9 cellular contexts compared by ENCODE assay signal in the genomic region with DNA sequence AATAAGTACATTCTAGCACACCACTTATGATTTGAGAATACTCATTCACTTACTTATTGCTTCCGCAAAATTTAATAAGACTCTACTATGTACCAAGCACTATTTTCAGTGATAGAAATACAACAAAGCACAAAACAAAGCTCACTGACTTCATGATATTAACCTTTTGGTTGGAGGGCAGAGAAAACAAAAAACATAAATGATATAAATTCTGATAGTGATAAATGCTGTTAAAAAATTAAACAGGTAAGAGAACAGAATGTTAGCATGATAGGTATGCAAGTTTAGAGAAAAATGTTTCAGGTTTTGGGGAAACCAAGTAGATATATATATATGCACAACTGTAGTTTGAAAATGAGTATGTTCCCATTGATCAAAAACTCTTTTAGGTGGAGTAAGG. TPM values are rescaled to one million over a fixed set of nuclear protein-coding genes. Genes with fewer than 3 reads are reported as not detected.
DNase-seq lines count a peak whose midpoint lies in the region; ATAC-seq and TF ChIP-seq lines count a peak whose summit lies in the region.
"Had no signal": no experiment of that assay in that cellular context is flagged by ENCODE, and none has a peak within 500 bp of the region (broad histone marks: within the 10 kb centered on the region; RNA-seq: fewer than 3 reads in every experiment).

No MANE protein-coding gene starts in this region.

- peaks cover 6% of the 10 kb centered on the region for H3K79me1 ChIP-seq in trophoblast cell (ENCODE audit: low read length)

- no peak overlapping the region for H2BK120ac ChIP-seq in trophoblast cell (ENCODE audit: insufficient read depth, low read length, poor library complexity)

- H3K4me3 ChIP-seq in heart left ventricle (peak overlapping the region in 8 of 12 donors; percentile 63 to 90 (median 78)), trophoblast cell (ENCODE audit: low read depth, low read length) (no peak overlapping the region)

- no peak overlapping the region for H3K23ac ChIP-seq in trophoblast cell (ENCODE audit: low read length)

- H3K9ac ChIP-seq in trophoblast cell (ENCODE audit: low read length) = no peak overlapping the region

- H4K8ac ChIP-seq in trophoblast cell (ENCODE audit: low read depth, low read length) = no peak overlapping the region

- H3K9me3 Mint-ChIP-seq in activated T-helper 1 cell treated with anti-CD3 and anti-CD28 coated beads, Interleukin-12 subunit alpha, Interleukin-12 subunit beta, Interleukin-2, Interleukin-4 antibody, amounts not matched to agents 30 ng/mL and 10 ng/mL and 1 ng/mL, durations not matched to agents 14 hours and 24 hours and 36 hours = no peaks in the 10 kb centered on the region
- H3K9me3 Mint-ChIP-seq in immature natural killer cell (no peaks in the 10 kb centered on the region), type B pancreatic cell (no peaks in the 10 kb centered on the region)

- H3K9me3 ChIP-seq in heart left ventricle (no peaks in the 10 kb centered on the region), trophoblast cell (ENCODE audit: insufficient read depth, low read depth, low read length) (no peaks in the 10 kb centered on the region)

- no peak overlapping the region for H3K4me2 ChIP-seq in trophoblast cell (ENCODE audit: low read length)

- H3K27ac ChIP-seq in heart left ventricle = no peak overlapping the region
- H3K27ac ChIP-seq in trophoblast cell (ENCODE audit: low read depth, low read length) = no peak overlapping the region

- H3K36me3 ChIP-seq in heart left ventricle (peaks cover 0 to 18% (median 11%) of the 10 kb centered on the region in 9 donors), trophoblast cell (ENCODE audit: control insufficient read depth in 1 of 2, insufficient read depth in 2 of 2, low read length in 2 of 2) (peaks cover 7 to 10% of the 10 kb centered on the region in 2 experiments)

- H4K91ac ChIP-seq in trophoblast cell (ENCODE audit: low read depth, low read length) = no peak overlapping the region

- TF ChIP-seq POLR2A in heart left ventricle (IDR thresholded peaks at IDR 0.05) = no peak

- no peak overlapping the region for H2BK12ac ChIP-seq in trophoblast cell (ENCODE audit: low read length)

- WGBS in heart left ventricle, 4 donors = 95 to 100% (median 98%) methylated on average over 1 of the region's 1 CpG
- WGBS in trophoblast cell (ENCODE audit: extremely low coverage, insufficient coverage, insufficient read length) = no CpG with 5 or more reads among the region's 1 CpG

- H3K79me2 ChIP-seq in trophoblast cell (ENCODE audit: control insufficient read depth, insufficient read depth, low read length, poor library complexity) = peaks cover 17% of the 10 kb centered on the region

- H4K12ac ChIP-seq in trophoblast cell (ENCODE audit: low read depth, low read length) = no peak overlapping the region

- H2AK5ac ChIP-seq in trophoblast cell (ENCODE audit: low read length) = no peak overlapping the region

- H3K27me3 ChIP-seq in heart left ventricle (no peaks in the 10 kb centered on the region), trophoblast cell (ENCODE audit: insufficient read depth, low read length) (no peaks in the 10 kb centered on the region)

- H3K14ac ChIP-seq in trophoblast cell (ENCODE audit: low read length) = no peak overlapping the region

- ATAC-seq in heart left ventricle (no peak), HG02938 (IDR thresholded peaks at IDR 0.05; ENCODE audit: unreplicated experiment) (no peak)

- H3K4me1 Mint-ChIP-seq in activated T-helper 1 cell treated with anti-CD3 and anti-CD28 coated beads, Interleukin-12 subunit alpha, Interleukin-12 subunit beta, Interleukin-2, Interleukin-4 antibody, amounts not matched to agents 30 ng/mL and 10 ng/mL and 1 ng/mL, durations not matched to agents 14 hours and 24 hours and 36 hours (ENCODE audit: low read depth) = peaks cover 54% of the 10 kb centered on the region
- peaks cover 60 to 81% of the 10 kb centered on the region in 2 donors for H3K4me1 Mint-ChIP-seq in immature natural killer cell
- H3K4me1 Mint-ChIP-seq in type B pancreatic cell (ENCODE audit: unreplicated experiment) = peaks cover 17% of the 10 kb centered on the region

- intact Hi-C loops in heart left ventricle (cut with DNase I) (loop anchor here in 3 of 10 donors (2.0 to 10.0 kb wide), 3 partner anchors 19 to 211 kb away; partner anchors contain the start of genes CTH (in 2 of the 3) and ANKRD13C (in 1 of the 3)), cardiac septum (cut with DNase I) (no loop called here)
- intact Hi-C loops in activated T-helper 1 cell treated with anti-CD3 and anti-CD28 coated beads, Interleukin-12 subunit alpha, Interleukin-12 subunit beta, Interleukin-2, Interleukin-4 antibody, amounts not matched to agents 30 ng/mL and 10 ng/mL and 1 ng/mL, durations not matched to agents 14 hours and 24 hours and 36 hours (cut with micrococcal nuclease) = no loop called here

- H3K4me1 ChIP-seq in heart left ventricle = peaks cover 0 to 49% (median 31%) of the 10 kb centered on the region in 12 donors
- no peaks in the 10 kb centered on the region for H3K4me1 ChIP-seq in trophoblast cell (ENCODE audit: control insufficient read depth in 1 of 2, insufficient read depth in 2 of 2, low read length in 2 of 2)

- DNase-seq in heart left ventricle (no peak), cardiac septum (ENCODE audit: low spot score) (no peak), immature natural killer cell (no peak), type B pancreatic cell (ENCODE audit: extremely low spot score, unreplicated experiment) (no peak), trophoblast cell (no peak), NCI-H1694 treated with DMSO at 0.1 percent for 48 hours (lab: John Stamatoyannopoulos, UW) (no peak)
- DNase-seq in activated T-helper 1 cell treated with anti-CD3 and anti-CD28 coated beads, Interleukin-12 subunit alpha, Interleukin-12 subunit beta, Interleukin-2, Interleukin-4 antibody, amounts not matched to agents 30 ng/mL and 10 ng/mL and 1 ng/mL, durations not matched to agents 14 hours and 24 hours and 36 hours (ENCODE audit: low spot score) = no peak
- DNase-seq: NCI-H774 had no signal

- no peak overlapping the region for H2AFZ ChIP-seq in trophoblast cell (ENCODE audit: insufficient read depth, low read length, poor library complexity)

- TF ChIP-seq CTCF in heart left ventricle (IDR thresholded peaks at IDR 0.05) = no peak
- no peak for TF ChIP-seq CTCF in type B pancreatic cell (conservative IDR thresholded peaks at IDR 0.05)

- peak overlapping the region; percentile 96 for H3K27ac Mint-ChIP-seq in activated T-helper 1 cell treated with anti-CD3 and anti-CD28 coated beads, Interleukin-12 subunit alpha, Interleukin-12 subunit beta, Interleukin-2, Interleukin-4 antibody, amounts not matched to agents 30 ng/mL and 10 ng/mL and 1 ng/mL, durations not matched to agents 14 hours and 24 hours and 36 hours
- peak overlapping the region; percentile 97 to 100 (median 100) for H3K27ac Mint-ChIP-seq in immature natural killer cell
- peak overlapping the region; percentile 100 for H3K27ac Mint-ChIP-seq in type B pancreatic cell

- no peak overlapping the region for H3K4ac ChIP-seq in trophoblast cell (ENCODE audit: low read depth, low read length)

- peaks cover 18% of the 10 kb centered on the region for H3K36me3 Mint-ChIP-seq in activated T-helper 1 cell treated with anti-CD3 and anti-CD28 coated beads, Interleukin-12 subunit alpha, Interleukin-12 subunit beta, Interleukin-2, Interleukin-4 antibody, amounts not matched to agents 30 ng/mL and 10 ng/mL and 1 ng/mL, durations not matched to agents 14 hours and 24 hours and 36 hours (ENCODE audit: low read depth)
- H3K36me3 Mint-ChIP-seq in immature natural killer cell (peaks cover 0 to 4% (median 0%) of the 10 kb centered on the region in 3 donors), type B pancreatic cell (no peaks in the 10 kb centered on the region)

- H3K18ac ChIP-seq in trophoblast cell (ENCODE audit: low read length) = no peak overlapping the region

- H2BK5ac ChIP-seq in trophoblast cell (ENCODE audit: low read depth, low read length, poor library complexity) = no peak overlapping the region

- H3K27me3 Mint-ChIP-seq in activated T-helper 1 cell treated with anti-CD3 and anti-CD28 coated beads, Interleukin-12 subunit alpha, Interleukin-12 subunit beta, Interleukin-2, Interleukin-4 antibody, amounts not matched to agents 30 ng/mL and 10 ng/mL and 1 ng/mL, durations not matched to agents 14 hours and 24 hours and 36 hours (ENCODE audit: insufficient read depth) = no peaks in the 10 kb centered on the region
- H3K27me3 Mint-ChIP-seq in immature natural killer cell (ENCODE audit: low read depth in 3 of 3) = peaks cover 5 to 13% (median 10%) of the 10 kb centered on the region in 3 donors
- H3K27me3 Mint-ChIP-seq in type B pancreatic cell = no peaks in the 10 kb centered on the region

- H3K4me3 Mint-ChIP-seq in activated T-helper 1 cell treated with anti-CD3 and anti-CD28 coated beads, Interleukin-12 subunit alpha, Interleukin-12 subunit beta, Interleukin-2, Interleukin-4 antibody, amounts not matched to agents 30 ng/mL and 10 ng/mL and 1 ng/mL, durations not matched to agents 14 hours and 24 hours and 36 hours = peak overlapping the region; percentile 100
- H3K4me3 Mint-ChIP-seq in immature natural killer cell (peak overlapping the region; percentile 96 to 99 (median 97)), type B pancreatic cell (peak overlapping the region; percentile 100)

RNA-seq across cellular contexts. Expression of gene LRRC40, which starts 1.2 kb away (rescaled TPM):
- total RNA-seq in heart left ventricle (10 to 100 TPM in 7 of 9 donors, 1 to 10 TPM in 2; 8.4 to 13.0 (median 11.2) TPM), cardiac septum (10.6 TPM), type B pancreatic cell (ENCODE audit: low replicate concordance) (12.3 and 18.9 TPM in 2 replicates)
- polyA plus RNA-seq in heart left ventricle (10 to 100 TPM in 1 of 2 donors, 1 to 10 TPM in 1; 6.7 to 10.6 TPM), immature natural killer cell (1 to 10 TPM; 5.4 to 8.7 (median 6.0) TPM)
- total RNA-seq in activated T-helper 1 cell treated with anti-CD3 and anti-CD28 coated beads, Interleukin-12 subunit alpha, Interleukin-12 subunit beta, Interleukin-2, Interleukin-4 antibody, amounts not matched to agents 30 ng/mL and 10 ng/mL and 1 ng/mL, durations not matched to agents 14 hours and 24 hours and 36 hours = 22.6 and 23.4 TPM in 2 replicates
- 19.5 and 19.8 TPM in 2 replicates for polyA plus RNA-seq in trophoblast cell (2013)

RNA-seq across cellular contexts. Expression of gene SRSF11, which starts 17.0 kb away (rescaled TPM):
- 10 to 100 TPM; 27.9 to 73.2 (median 53.6) TPM for total RNA-seq in heart left ventricle
- polyA plus RNA-seq in heart left ventricle = 10 to 100 TPM; 46.3 to 57.0 TPM
- total RNA-seq in cardiac septum = 64.8 TPM
- 199 and 202 TPM in 2 replicates for total RNA-seq in activated T-helper 1 cell treated with anti-CD3 and anti-CD28 coated beads, Interleukin-12 subunit alpha, Interleukin-12 subunit beta, Interleukin-2, Interleukin-4 antibody, amounts not matched to agents 30 ng/mL and 10 ng/mL and 1 ng/mL, durations not matched to agents 14 hours and 24 hours and 36 hours
- polyA plus RNA-seq in immature natural killer cell = 100 to 1,000 TPM in 1 of 3 donors, 10 to 100 TPM in 2; 67.8 to 100 (median 76.7) TPM
- total RNA-seq in type B pancreatic cell (ENCODE audit: low replicate concordance) = 158 and 217 TPM in 2 replicates
- polyA plus RNA-seq in trophoblast cell (2013) = 235 and 271 TPM in 2 replicates
